Comparison of ENCODE assay signal across 30 cellular contexts in genomic region chr14:84390010-84390409, GRCh38.
"Had no signal": no experiment of that assay in that cellular context is flagged by ENCODE, and none has a peak within 500 bp of the region (broad histone marks: within the 10 kb centered on the region; RNA-seq: fewer than 3 reads in every experiment).

No MANE protein-coding gene starts in this region.

- H3K27me3 ChIP-seq: ascending aorta, brain microvascular endothelial cell, SJCRH30 had no signal

- H3K27me3 Mint-ChIP-seq: activated CD4-positive, alpha-beta T cell treated with anti-CD3 and anti-CD28 coated beads, Interleukin-2, amount 10 ng/mL, durations not matched to agents 24 days and 14 days; activated CD8-positive, alpha-beta T cell treated with anti-CD3 and anti-CD28 coated beads for 36 hours; activated naive CD8-positive, alpha-beta T cell treated with anti-CD3 and anti-CD28 coated beads for 36 hours; activated T-helper 17 cell treated with anti-CD3 and anti-CD28 coated beads, Interleukin-2, amount 50 U/mL, for 72 hours; central memory CD8-positive, alpha-beta T cell had no signal

- H3K9me3 ChIP-seq: ascending aorta, SJCRH30 had no signal

- H3K36me3 ChIP-seq: ascending aorta, brain microvascular endothelial cell, SJCRH30 had no signal

- H3K36me3 Mint-ChIP-seq: activated naive CD8-positive, alpha-beta T cell treated with anti-CD3 and anti-CD28 coated beads for 36 hours had no signal

- H3K4me3 ChIP-seq: ascending aorta, SJCRH30, SK-N-MC had no signal

- H3K4me1 Mint-ChIP-seq: activated CD4-positive, alpha-beta T cell treated with anti-CD3 and anti-CD28 coated beads, Interleukin-2, amount 10 ng/mL, durations not matched to agents 24 days and 14 days; activated naive CD8-positive, alpha-beta T cell treated with anti-CD3 and anti-CD28 coated beads for 36 hours; activated T-helper 17 cell treated with anti-CD3 and anti-CD28 coated beads, Interleukin-2, amount 50 U/mL, for 72 hours; central memory CD8-positive, alpha-beta T cell had no signal

- ATAC-seq: activated CD8-positive, alpha-beta T cell treated with anti-CD3 and anti-CD28 coated beads for 36 hours; activated T-cell treated with anti-CD3 and anti-CD28 coated beads, Interleukin-2, amount 50 U/mL, for 72 hours; activated T-helper 17 cell treated with anti-CD3 and anti-CD28 coated beads, Interleukin-2, amount 50 U/mL, for 72 hours; Panc1 had no signal

- H3K4me1 ChIP-seq: ascending aorta, SJCRH30 had no signal

- DNase-seq: activated CD4-positive, alpha-beta T cell treated with anti-CD3 and anti-CD28 coated beads, Interleukin-2, amount 10 ng/mL, durations not matched to agents 24 days and 14 days; activated CD4-positive, alpha-beta T cell treated with anti-CD3 and anti-CD28 coated beads, Interleukin-2, amount 50 U/mL, for 4 hours; activated CD8-positive, alpha-beta T cell treated with anti-CD3 and anti-CD28 coated beads for 36 hours; activated effector memory CD4-positive, alpha-beta T cell treated with anti-CD3 and anti-CD28 coated beads, Interleukin-2, amount 50 U/mL, for 16 hours; activated naive CD4-positive, alpha-beta T cell; activated naive CD4-positive, alpha-beta T cell treated with anti-CD3 and anti-CD28 coated beads, Interleukin-2, amount 50 U/mL, for 16 hours; activated naive CD8-positive, alpha-beta T cell treated with anti-CD3 and anti-CD28 coated beads for 36 hours; activated T-cell treated with anti-CD3 and anti-CD28 coated beads, Interleukin-2, amount 50 U/mL, for 1 hour; activated T-cell treated with anti-CD3 and anti-CD28 coated beads, Interleukin-2, amount 50 U/mL, for 72 hours; amygdala; brain microvascular endothelial cell; Karpas-422; KBM-7; NCI-H1105; NCI-H1417 treated with DMSO at 0.1 percent for 48 hours; NCI-H187 treated with DMSO at 0.1 percent for 48 hours; NCI-H2081; NCI-H226; NCI-H446 treated with DMSO at 0.1 percent for 48 hours; NCI-H524 treated with DMSO at 0.1 percent for 48 hours; SHP77; SJCRH30 had no signal

- FAIRE-seq: TTC549 had no signal

- H3K4me3 Mint-ChIP-seq: activated CD4-positive, alpha-beta T cell treated with anti-CD3 and anti-CD28 coated beads, Interleukin-2, amount 10 ng/mL, durations not matched to agents 24 days and 14 days; activated CD8-positive, alpha-beta T cell treated with anti-CD3 and anti-CD28 coated beads for 36 hours; activated naive CD8-positive, alpha-beta T cell treated with anti-CD3 and anti-CD28 coated beads for 36 hours; activated T-cell treated with anti-CD3 and anti-CD28 coated beads, Interleukin-2, amount 50 U/mL, for 72 hours; activated T-helper 17 cell treated with anti-CD3 and anti-CD28 coated beads, Interleukin-2, amount 50 U/mL, for 72 hours; central memory CD8-positive, alpha-beta T cell; T-helper 1 cell treated with Interleukin-12 subunit alpha and Interleukin-12 subunit beta and Interleukin-4 antibody, amounts not matched to agents 30 μg/mL and 1 μg/mL, for 36 hours; T-helper 2 cell treated with Interferon-gamma antibody and Interleukin-4, amounts not matched to agents 5 μg/mL and 100 μg/mL, for 36 hours had no signal

- H3K27ac Mint-ChIP-seq: activated CD4-positive, alpha-beta T cell treated with anti-CD3 and anti-CD28 coated beads, Interleukin-2, amount 10 ng/mL, durations not matched to agents 24 days and 14 days; activated CD8-positive, alpha-beta T cell treated with anti-CD3 and anti-CD28 coated beads for 36 hours; activated naive CD8-positive, alpha-beta T cell treated with anti-CD3 and anti-CD28 coated beads for 36 hours; activated T-cell treated with anti-CD3 and anti-CD28 coated beads, Interleukin-2, amount 50 U/mL, for 72 hours; activated T-helper 17 cell treated with anti-CD3 and anti-CD28 coated beads, Interleukin-2, amount 50 U/mL, for 72 hours; T-helper 1 cell treated with Interleukin-12 subunit alpha and Interleukin-12 subunit beta and Interleukin-4 antibody, amounts not matched to agents 30 μg/mL and 1 μg/mL, for 36 hours; T-helper 2 cell treated with Interferon-gamma antibody and Interleukin-4, amounts not matched to agents 5 μg/mL and 100 μg/mL, for 36 hours had no signal

- H3K27ac ChIP-seq: ascending aorta, brain microvascular endothelial cell, SJCRH30, SK-N-MC had no signal
